1 cellular context compared by ENCODE assay signal in the genomic region with DNA sequence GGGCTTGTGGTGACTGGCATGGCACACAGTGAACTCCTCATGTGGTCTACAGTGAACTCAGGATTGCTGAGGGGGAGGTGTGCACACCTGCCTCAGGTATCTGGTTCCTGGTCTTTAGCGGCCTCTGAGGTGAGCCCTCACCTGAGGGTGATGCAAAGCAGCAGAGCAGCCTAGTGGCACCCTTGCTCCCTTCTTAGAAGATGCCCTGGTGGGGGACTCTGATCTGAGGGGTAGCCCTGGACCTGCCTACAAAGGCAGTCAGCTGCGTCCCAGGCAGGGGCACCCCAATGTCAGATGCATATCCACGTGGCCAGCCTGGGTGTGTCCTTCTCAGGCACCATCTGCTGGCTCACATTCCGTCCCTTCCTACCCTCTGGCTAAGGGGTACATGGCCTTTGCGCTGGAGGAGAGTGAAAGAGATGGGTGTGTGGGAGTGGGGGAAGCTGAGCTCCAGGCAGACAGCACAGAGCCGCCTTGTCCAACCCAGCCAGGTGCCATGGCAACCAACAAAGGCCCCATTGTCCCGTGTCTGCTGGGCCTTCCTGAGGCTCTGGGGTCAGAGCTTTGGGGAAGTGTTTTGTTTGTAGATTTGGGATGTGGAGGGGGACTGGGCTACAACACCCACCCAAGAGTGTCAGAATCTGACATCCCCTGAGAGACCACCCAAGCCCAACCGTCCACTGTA.
TF ChIP-seq lines count a peak whose summit lies in the region.

No MANE protein-coding gene starts in this region.

TF ChIP-seq in endothelial cell of umbilical vein, 7 proteins besides CTCF, POLR2A, EP300 and RAD21 (continued from another document):
- TF ChIP-seq MYC (IDR thresholded peaks at IDR 0.05; ENCODE audit: low read depth, low read length) (no peak), FOS (IDR thresholded peaks at IDR 0.05; ENCODE audit: borderline replicate concordance, insufficient read depth, low read length) (no peak), EZH2 (IDR thresholded peaks at IDR 0.05; ENCODE audit: borderline replicate concordance, low read depth, low read length, severe bottlenecking) (no peak)
